In genomic region chrX:25144043-25144940, GRCh38 we compare ENCODE assay signal across 9 cellular contexts.
DNase-seq lines count a peak whose midpoint lies in the region; ATAC-seq and TF ChIP-seq lines count a peak whose summit lies in the region.
"Had no signal": no experiment of that assay in that cellular context is flagged by ENCODE, and none has a peak within 500 bp of the region (broad histone marks: within the 10 kb centered on the region; RNA-seq: fewer than 3 reads in every experiment).

No MANE protein-coding gene starts in this region.

- DNase-seq in DMS53 treated with DMSO at 0.1 percent for 48 hours (lab: John Stamatoyannopoulos, UW; ENCODE audit: unreplicated experiment) (peak; percentile 24), HT1080 (ENCODE audit: low read depth) (peak; percentile 6), RWPE1 (ENCODE audit: low spot score) (peak; percentile 24), amniotic stem cell (lab: John Stamatoyannopoulos, UW) (peak; percentile 68), hepatic stellate cell (ENCODE audit: low spot score) (peak; percentile 5), sciatic nerve (ENCODE audit: low spot score) (peak; percentile 83), GOT3 (lab: John Stamatoyannopoulos, UW) (no peak)
- DNase-seq: activated B cell treated with CpG ODN at 0.5 μM for 24 hours had no signal

- TF ChIP-seq CTCF in RWPE1 (conservative IDR thresholded peaks at IDR 0.05; ENCODE audit: low read depth): peak; percentile 45; the same call in 1 of the 2 replicates

- ATAC-seq in sciatic nerve (peak; percentile 77), HG02973 (IDR thresholded peaks at IDR 0.05; ENCODE audit: unreplicated experiment) (no peak)

- POLR2A ChIA-PET in RWPE1 (lab: Yijun Ruan, JAX; ENCODE audit: low non-redundant PET): no interaction called here

- CTCF ChIA-PET in RWPE1 (lab: Yijun Ruan, JAX): interaction anchor here (0.6 to 1.0 kb wide), 3 partner anchors 37 to 314 kb away, joined by 3 to 4 read pairs (median 3); no protein-coding TSS in a partner anchor

- no peak overlapping the region for H3K27ac ChIP-seq in RWPE1

- intact Hi-C loops in sciatic nerve (cut with DNase I): no loop called here
